Comparison of ENCODE assay signal across 1 cellular context in genomic region chr1:110348771-110349170, GRCh38.
TF ChIP-seq lines count a peak whose summit lies in the region.

No MANE protein-coding gene starts in this region.

TF ChIP-seq in GM23338, 12 proteins besides CTCF, POLR2A, EP300 and RAD21:
- TF ChIP-seq, protein P1, sequence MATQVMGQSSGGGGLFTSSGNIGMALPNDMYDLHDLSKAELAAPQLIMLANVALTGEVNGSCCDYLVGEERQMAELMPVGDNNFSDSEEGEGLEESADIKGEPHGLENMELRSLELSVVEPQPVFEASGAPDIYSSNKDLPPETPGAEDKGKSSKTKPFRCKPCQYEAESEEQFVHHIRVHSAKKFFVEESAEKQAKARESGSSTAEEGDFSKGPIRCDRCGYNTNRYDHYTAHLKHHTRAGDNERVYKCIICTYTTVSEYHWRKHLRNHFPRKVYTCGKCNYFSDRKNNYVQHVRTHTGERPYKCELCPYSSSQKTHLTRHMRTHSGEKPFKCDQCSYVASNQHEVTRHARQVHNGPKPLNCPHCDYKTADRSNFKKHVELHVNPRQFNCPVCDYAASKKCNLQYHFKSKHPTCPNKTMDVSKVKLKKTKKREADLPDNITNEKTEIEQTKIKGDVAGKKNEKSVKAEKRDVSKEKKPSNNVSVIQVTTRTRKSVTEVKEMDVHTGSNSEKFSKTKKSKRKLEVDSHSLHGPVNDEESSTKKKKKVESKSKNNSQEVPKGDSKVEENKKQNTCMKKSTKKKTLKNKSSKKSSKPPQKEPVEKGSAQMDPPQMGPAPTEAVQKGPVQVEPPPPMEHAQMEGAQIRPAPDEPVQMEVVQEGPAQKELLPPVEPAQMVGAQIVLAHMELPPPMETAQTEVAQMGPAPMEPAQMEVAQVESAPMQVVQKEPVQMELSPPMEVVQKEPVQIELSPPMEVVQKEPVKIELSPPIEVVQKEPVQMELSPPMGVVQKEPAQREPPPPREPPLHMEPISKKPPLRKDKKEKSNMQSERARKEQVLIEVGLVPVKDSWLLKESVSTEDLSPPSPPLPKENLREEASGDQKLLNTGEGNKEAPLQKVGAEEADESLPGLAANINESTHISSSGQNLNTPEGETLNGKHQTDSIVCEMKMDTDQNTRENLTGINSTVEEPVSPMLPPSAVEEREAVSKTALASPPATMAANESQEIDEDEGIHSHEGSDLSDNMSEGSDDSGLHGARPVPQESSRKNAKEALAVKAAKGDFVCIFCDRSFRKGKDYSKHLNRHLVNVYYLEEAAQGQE (IDR thresholded peaks at IDR 0.05; ENCODE audit: unreplicated experiment) = no peak
- TF ChIP-seq EZH2phosphoT487 (IDR thresholded peaks at IDR 0.05; ENCODE audit: unreplicated experiment) (no peak), NANOG (IDR thresholded peaks at IDR 0.05; ENCODE audit: borderline replicate concordance) (no peak), EZH2 (IDR thresholded peaks at IDR 0.05; ENCODE audit: low read depth, unreplicated experiment) (no peak), POLR2AphosphoS5 (IDR thresholded peaks at IDR 0.05; ENCODE audit: low read depth) (no peak), CREB1 (CRISPR knock-in tag; IDR thresholded peaks at IDR 0.05; ENCODE audit: low read depth) (no peak), ZNF331 (CRISPR knock-in tag; IDR thresholded peaks at IDR 0.05; ENCODE audit: low read depth) (no peak), ZNF114 (CRISPR knock-in tag; IDR thresholded peaks at IDR 0.05) (no peak), STAT1 (IDR thresholded peaks at IDR 0.05; ENCODE audit: unreplicated experiment) (no peak), JUNB (IDR thresholded peaks at IDR 0.05; ENCODE audit: unreplicated experiment) (no peak)
- TF ChIP-seq, protein P2, sequence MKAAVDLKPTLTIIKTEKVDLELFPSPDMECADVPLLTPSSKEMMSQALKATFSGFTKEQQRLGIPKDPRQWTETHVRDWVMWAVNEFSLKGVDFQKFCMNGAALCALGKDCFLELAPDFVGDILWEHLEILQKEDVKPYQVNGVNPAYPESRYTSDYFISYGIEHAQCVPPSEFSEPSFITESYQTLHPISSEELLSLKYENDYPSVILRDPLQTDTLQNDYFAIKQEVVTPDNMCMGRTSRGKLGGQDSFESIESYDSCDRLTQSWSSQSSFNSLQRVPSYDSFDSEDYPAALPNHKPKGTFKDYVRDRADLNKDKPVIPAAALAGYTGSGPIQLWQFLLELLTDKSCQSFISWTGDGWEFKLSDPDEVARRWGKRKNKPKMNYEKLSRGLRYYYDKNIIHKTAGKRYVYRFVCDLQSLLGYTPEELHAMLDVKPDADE (IDR thresholded peaks at IDR 0.05) = no peak
- TF ChIP-seq, protein P3, sequence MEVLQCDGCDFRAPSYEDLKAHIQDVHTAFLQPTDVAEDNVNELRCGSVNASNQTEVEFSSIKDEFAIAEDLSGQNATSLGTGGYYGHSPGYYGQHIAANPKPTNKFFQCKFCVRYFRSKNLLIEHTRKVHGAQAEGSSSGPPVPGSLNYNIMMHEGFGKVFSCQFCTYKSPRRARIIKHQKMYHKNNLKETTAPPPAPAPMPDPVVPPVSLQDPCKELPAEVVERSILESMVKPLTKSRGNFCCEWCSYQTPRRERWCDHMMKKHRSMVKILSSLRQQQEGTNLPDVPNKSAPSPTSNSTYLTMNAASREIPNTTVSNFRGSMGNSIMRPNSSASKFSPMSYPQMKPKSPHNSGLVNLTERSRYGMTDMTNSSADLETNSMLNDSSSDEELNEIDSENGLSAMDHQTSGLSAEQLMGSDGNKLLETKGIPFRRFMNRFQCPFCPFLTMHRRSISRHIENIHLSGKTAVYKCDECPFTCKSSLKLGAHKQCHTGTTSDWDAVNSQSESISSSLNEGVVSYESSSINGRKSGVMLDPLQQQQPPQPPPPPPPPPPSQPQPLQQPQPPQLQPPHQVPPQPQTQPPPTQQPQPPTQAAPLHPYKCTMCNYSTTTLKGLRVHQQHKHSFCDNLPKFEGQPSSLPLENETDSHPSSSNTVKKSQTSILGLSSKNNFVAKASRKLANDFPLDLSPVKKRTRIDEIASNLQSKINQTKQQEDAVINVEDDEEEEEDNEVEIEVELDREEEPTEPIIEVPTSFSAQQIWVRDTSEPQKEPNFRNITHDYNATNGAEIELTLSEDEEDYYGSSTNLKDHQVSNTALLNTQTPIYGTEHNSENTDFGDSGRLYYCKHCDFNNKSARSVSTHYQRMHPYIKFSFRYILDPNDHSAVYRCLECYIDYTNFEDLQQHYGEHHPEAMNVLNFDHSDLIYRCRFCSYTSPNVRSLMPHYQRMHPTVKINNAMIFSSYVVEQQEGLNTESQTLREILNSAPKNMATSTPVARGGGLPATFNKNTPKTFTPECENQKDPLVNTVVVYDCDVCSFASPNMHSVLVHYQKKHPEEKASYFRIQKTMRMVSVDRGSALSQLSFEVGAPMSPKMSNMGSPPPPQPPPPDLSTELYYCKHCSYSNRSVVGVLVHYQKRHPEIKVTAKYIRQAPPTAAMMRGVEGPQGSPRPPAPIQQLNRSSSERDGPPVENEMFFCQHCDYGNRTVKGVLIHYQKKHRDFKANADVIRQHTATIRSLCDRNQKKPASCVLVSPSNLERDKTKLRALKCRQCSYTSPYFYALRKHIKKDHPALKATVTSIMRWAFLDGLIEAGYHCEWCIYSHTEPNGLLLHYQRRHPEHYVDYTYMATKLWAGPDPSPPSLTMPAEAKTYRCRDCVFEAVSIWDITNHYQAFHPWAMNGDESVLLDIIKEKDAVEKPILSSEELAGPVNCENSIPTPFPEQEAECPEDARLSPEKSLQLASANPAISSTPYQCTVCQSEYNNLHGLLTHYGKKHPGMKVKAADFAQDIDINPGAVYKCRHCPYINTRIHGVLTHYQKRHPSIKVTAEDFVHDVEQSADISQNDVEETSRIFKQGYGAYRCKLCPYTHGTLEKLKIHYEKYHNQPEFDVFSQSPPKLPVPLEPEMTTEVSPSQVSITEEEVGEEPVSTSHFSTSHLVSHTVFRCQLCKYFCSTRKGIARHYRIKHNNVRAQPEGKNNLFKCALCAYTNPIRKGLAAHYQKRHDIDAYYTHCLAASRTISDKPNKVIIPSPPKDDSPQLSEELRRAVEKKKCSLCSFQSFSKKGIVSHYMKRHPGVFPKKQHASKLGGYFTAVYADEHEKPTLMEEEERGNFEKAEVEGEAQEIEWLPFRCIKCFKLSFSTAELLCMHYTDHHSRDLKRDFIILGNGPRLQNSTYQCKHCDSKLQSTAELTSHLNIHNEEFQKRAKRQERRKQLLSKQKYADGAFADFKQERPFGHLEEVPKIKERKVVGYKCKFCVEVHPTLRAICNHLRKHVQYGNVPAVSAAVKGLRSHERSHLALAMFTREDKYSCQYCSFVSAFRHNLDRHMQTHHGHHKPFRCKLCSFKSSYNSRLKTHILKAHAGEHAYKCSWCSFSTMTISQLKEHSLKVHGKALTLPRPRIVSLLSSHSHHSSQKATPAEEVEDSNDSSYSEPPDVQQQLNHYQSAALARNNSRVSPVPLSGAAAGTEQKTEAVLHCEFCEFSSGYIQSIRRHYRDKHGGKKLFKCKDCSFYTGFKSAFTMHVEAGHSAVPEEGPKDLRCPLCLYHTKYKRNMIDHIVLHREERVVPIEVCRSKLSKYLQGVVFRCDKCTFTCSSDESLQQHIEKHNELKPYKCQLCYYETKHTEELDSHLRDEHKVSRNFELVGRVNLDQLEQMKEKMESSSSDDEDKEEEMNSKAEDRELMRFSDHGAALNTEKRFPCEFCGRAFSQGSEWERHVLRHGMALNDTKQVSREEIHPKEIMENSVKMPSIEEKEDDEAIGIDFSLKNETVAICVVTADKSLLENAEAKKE (CRISPR knock-in tag; IDR thresholded peaks at IDR 0.05) = no peak
